ENCODE assay signal across 1 cellular context in the genomic region with DNA sequence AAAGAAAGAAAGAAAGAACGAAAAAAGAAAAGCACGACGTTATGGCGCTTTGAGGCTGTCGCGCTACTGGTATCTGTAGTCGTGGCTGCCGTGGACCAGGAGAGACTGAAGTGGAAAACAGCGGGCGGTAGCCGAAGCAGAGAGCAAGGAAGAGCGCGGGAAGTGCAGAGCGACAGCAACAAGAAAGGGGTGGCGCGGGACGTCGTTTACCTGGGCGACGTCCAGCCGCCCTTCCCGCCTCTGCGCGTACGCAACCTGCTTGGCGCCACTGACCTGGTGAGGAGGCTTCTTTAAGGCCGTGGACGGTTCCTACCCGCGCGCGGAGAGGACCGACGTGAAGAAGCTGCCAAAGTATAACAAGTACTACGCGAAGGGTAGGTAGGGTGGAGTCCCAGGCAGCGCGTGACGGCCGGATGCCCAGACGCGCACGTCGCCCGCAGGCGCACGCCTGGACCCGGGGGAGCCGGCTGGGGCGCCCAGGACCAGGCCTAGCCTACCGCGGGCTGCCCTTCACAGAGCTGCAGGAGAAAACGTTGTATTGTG.
TF ChIP-seq lines count a peak whose summit lies in the region.

No MANE protein-coding gene starts in this region.

TF ChIP-seq in WTC11, 78 proteins besides CTCF, POLR2A, EP300 and RAD21 (continued from another document and continues in another):
- TF ChIP-seq, protein P1, sequence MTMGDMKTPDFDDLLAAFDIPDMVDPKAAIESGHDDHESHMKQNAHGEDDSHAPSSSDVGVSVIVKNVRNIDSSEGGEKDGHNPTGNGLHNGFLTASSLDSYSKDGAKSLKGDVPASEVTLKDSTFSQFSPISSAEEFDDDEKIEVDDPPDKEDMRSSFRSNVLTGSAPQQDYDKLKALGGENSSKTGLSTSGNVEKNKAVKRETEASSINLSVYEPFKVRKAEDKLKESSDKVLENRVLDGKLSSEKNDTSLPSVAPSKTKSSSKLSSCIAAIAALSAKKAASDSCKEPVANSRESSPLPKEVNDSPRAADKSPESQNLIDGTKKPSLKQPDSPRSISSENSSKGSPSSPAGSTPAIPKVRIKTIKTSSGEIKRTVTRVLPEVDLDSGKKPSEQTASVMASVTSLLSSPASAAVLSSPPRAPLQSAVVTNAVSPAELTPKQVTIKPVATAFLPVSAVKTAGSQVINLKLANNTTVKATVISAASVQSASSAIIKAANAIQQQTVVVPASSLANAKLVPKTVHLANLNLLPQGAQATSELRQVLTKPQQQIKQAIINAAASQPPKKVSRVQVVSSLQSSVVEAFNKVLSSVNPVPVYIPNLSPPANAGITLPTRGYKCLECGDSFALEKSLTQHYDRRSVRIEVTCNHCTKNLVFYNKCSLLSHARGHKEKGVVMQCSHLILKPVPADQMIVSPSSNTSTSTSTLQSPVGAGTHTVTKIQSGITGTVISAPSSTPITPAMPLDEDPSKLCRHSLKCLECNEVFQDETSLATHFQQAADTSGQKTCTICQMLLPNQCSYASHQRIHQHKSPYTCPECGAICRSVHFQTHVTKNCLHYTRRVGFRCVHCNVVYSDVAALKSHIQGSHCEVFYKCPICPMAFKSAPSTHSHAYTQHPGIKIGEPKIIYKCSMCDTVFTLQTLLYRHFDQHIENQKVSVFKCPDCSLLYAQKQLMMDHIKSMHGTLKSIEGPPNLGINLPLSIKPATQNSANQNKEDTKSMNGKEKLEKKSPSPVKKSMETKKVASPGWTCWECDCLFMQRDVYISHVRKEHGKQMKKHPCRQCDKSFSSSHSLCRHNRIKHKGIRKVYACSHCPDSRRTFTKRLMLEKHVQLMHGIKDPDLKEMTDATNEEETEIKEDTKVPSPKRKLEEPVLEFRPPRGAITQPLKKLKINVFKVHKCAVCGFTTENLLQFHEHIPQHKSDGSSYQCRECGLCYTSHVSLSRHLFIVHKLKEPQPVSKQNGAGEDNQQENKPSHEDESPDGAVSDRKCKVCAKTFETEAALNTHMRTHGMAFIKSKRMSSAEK (CRISPR knock-in tag; IDR thresholded peaks at IDR 0.05; ENCODE audit: borderline replicate concordance) = no peak
- no peak for TF ChIP-seq SOX15 (CRISPR knock-in tag; IDR thresholded peaks at IDR 0.05)
- no peak for TF ChIP-seq ZNF138 (CRISPR knock-in tag; conservative IDR thresholded peaks at IDR 0.05)
- peak; percentile 89; the same call in 1 of the 2 replicates for TF ChIP-seq ETV6 (CRISPR knock-in tag; IDR thresholded peaks at IDR 0.05)
- TF ChIP-seq ZNF416 (CRISPR knock-in tag; IDR thresholded peaks at IDR 0.05) = no peak
- TF ChIP-seq, protein P2, sequence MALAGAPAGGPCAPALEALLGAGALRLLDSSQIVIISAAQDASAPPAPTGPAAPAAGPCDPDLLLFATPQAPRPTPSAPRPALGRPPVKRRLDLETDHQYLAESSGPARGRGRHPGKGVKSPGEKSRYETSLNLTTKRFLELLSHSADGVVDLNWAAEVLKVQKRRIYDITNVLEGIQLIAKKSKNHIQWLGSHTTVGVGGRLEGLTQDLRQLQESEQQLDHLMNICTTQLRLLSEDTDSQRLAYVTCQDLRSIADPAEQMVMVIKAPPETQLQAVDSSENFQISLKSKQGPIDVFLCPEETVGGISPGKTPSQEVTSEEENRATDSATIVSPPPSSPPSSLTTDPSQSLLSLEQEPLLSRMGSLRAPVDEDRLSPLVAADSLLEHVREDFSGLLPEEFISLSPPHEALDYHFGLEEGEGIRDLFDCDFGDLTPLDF (CRISPR knock-in tag; IDR thresholded peaks at IDR 0.05) = peak; percentile 87; the same call in 1 of the 2 replicates
- no peak for TF ChIP-seq HMGA2 (CRISPR knock-in tag; IDR thresholded peaks at IDR 0.05)
- TF ChIP-seq KAT7 (CRISPR knock-in tag; IDR thresholded peaks at IDR 0.05; ENCODE audit: borderline replicate concordance) = no peak
- TF ChIP-seq, protein P3, sequence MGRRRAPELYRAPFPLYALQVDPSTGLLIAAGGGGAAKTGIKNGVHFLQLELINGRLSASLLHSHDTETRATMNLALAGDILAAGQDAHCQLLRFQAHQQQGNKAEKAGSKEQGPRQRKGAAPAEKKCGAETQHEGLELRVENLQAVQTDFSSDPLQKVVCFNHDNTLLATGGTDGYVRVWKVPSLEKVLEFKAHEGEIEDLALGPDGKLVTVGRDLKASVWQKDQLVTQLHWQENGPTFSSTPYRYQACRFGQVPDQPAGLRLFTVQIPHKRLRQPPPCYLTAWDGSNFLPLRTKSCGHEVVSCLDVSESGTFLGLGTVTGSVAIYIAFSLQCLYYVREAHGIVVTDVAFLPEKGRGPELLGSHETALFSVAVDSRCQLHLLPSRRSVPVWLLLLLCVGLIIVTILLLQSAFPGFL (CRISPR knock-in tag; IDR thresholded peaks at IDR 0.05; ENCODE audit: borderline replicate concordance) = no peak; the same call in 1 of the 2 replicates
- TF ChIP-seq, protein P4, sequence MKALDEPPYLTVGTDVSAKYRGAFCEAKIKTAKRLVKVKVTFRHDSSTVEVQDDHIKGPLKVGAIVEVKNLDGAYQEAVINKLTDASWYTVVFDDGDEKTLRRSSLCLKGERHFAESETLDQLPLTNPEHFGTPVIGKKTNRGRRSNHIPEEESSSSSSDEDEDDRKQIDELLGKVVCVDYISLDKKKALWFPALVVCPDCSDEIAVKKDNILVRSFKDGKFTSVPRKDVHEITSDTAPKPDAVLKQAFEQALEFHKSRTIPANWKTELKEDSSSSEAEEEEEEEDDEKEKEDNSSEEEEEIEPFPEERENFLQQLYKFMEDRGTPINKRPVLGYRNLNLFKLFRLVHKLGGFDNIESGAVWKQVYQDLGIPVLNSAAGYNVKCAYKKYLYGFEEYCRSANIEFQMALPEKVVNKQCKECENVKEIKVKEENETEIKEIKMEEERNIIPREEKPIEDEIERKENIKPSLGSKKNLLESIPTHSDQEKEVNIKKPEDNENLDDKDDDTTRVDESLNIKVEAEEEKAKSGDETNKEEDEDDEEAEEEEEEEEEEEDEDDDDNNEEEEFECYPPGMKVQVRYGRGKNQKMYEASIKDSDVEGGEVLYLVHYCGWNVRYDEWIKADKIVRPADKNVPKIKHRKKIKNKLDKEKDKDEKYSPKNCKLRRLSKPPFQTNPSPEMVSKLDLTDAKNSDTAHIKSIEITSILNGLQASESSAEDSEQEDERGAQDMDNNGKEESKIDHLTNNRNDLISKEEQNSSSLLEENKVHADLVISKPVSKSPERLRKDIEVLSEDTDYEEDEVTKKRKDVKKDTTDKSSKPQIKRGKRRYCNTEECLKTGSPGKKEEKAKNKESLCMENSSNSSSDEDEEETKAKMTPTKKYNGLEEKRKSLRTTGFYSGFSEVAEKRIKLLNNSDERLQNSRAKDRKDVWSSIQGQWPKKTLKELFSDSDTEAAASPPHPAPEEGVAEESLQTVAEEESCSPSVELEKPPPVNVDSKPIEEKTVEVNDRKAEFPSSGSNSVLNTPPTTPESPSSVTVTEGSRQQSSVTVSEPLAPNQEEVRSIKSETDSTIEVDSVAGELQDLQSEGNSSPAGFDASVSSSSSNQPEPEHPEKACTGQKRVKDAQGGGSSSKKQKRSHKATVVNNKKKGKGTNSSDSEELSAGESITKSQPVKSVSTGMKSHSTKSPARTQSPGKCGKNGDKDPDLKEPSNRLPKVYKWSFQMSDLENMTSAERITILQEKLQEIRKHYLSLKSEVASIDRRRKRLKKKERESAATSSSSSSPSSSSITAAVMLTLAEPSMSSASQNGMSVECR (CRISPR knock-in tag; IDR thresholded peaks at IDR 0.05; ENCODE audit: borderline replicate concordance) = peak; percentile 80; the same call in 1 of the 2 replicates
- TF ChIP-seq CREB1 (CRISPR knock-in tag; IDR thresholded peaks at IDR 0.05) = peak; percentile 86
- TF ChIP-seq TCF7 (CRISPR knock-in tag; IDR thresholded peaks at IDR 0.05; ENCODE audit: low read depth) = 0 out of 2 replicates have a peak, but pooled peaks have one; percentile 40
- peak; percentile 41; the same call in 1 of the 2 replicates for TF ChIP-seq SP1 (CRISPR knock-in tag; conservative IDR thresholded peaks at IDR 0.05)
- TF ChIP-seq, protein P5, sequence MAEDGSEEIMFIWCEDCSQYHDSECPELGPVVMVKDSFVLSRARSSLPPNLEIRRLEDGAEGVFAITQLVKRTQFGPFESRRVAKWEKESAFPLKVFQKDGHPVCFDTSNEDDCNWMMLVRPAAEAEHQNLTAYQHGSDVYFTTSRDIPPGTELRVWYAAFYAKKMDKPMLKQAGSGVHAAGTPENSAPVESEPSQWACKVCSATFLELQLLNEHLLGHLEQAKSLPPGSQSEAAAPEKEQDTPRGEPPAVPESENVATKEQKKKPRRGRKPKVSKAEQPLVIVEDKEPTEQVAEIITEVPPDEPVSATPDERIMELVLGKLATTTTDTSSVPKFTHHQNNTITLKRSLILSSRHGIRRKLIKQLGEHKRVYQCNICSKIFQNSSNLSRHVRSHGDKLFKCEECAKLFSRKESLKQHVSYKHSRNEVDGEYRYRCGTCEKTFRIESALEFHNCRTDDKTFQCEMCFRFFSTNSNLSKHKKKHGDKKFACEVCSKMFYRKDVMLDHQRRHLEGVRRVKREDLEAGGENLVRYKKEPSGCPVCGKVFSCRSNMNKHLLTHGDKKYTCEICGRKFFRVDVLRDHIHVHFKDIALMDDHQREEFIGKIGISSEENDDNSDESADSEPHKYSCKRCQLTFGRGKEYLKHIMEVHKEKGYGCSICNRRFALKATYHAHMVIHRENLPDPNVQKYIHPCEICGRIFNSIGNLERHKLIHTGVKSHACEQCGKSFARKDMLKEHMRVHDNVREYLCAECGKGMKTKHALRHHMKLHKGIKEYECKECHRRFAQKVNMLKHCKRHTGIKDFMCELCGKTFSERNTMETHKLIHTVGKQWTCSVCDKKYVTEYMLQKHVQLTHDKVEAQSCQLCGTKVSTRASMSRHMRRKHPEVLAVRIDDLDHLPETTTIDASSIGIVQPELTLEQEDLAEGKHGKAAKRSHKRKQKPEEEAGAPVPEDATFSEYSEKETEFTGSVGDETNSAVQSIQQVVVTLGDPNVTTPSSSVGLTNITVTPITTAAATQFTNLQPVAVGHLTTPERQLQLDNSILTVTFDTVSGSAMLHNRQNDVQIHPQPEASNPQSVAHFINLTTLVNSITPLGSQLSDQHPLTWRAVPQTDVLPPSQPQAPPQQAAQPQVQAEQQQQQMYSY (CRISPR knock-in tag; IDR thresholded peaks at IDR 0.05) = no peak; the same call in 1 of the 2 replicates
- TF ChIP-seq JUN (CRISPR knock-in tag; IDR thresholded peaks at IDR 0.05) = peak; percentile 88
- TF ChIP-seq, protein P6, sequence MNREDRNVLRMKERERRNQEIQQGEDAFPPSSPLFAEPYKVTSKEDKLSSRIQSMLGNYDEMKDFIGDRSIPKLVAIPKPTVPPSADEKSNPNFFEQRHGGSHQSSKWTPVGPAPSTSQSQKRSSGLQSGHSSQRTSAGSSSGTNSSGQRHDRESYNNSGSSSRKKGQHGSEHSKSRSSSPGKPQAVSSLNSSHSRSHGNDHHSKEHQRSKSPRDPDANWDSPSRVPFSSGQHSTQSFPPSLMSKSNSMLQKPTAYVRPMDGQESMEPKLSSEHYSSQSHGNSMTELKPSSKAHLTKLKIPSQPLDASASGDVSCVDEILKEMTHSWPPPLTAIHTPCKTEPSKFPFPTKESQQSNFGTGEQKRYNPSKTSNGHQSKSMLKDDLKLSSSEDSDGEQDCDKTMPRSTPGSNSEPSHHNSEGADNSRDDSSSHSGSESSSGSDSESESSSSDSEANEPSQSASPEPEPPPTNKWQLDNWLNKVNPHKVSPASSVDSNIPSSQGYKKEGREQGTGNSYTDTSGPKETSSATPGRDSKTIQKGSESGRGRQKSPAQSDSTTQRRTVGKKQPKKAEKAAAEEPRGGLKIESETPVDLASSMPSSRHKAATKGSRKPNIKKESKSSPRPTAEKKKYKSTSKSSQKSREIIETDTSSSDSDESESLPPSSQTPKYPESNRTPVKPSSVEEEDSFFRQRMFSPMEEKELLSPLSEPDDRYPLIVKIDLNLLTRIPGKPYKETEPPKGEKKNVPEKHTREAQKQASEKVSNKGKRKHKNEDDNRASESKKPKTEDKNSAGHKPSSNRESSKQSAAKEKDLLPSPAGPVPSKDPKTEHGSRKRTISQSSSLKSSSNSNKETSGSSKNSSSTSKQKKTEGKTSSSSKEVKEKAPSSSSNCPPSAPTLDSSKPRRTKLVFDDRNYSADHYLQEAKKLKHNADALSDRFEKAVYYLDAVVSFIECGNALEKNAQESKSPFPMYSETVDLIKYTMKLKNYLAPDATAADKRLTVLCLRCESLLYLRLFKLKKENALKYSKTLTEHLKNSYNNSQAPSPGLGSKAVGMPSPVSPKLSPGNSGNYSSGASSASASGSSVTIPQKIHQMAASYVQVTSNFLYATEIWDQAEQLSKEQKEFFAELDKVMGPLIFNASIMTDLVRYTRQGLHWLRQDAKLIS (CRISPR knock-in tag; IDR thresholded peaks at IDR 0.05; ENCODE audit: borderline replicate concordance) = no peak
- TF ChIP-seq IRF2 (CRISPR knock-in tag; IDR thresholded peaks at IDR 0.05; ENCODE audit: borderline replicate concordance, low read depth) = no peak
- TF ChIP-seq JAZF1 (CRISPR knock-in tag; IDR thresholded peaks at IDR 0.05) = no peak
- TF ChIP-seq ATF1 (CRISPR knock-in tag; IDR thresholded peaks at IDR 0.05) = peak; percentile 83; the same call in 1 of the 2 replicates
- TF ChIP-seq, protein P7, sequence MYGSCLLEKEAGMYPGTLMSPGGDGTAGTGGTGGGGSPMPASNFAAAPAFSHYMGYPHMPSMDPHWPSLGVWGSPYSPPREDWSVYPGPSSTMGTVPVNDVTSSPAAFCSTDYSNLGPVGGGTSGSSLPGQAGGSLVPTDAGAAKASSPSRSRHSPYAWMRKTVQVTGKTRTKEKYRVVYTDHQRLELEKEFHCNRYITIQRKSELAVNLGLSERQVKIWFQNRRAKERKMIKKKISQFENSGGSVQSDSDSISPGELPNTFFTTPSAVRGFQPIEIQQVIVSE (CRISPR knock-in tag; IDR thresholded peaks at IDR 0.05; ENCODE audit: borderline replicate concordance) = no peak
- no peak for TF ChIP-seq OVOL2 (CRISPR knock-in tag; IDR thresholded peaks at IDR 0.05; ENCODE audit: borderline replicate concordance)
- TF ChIP-seq, protein P8, sequence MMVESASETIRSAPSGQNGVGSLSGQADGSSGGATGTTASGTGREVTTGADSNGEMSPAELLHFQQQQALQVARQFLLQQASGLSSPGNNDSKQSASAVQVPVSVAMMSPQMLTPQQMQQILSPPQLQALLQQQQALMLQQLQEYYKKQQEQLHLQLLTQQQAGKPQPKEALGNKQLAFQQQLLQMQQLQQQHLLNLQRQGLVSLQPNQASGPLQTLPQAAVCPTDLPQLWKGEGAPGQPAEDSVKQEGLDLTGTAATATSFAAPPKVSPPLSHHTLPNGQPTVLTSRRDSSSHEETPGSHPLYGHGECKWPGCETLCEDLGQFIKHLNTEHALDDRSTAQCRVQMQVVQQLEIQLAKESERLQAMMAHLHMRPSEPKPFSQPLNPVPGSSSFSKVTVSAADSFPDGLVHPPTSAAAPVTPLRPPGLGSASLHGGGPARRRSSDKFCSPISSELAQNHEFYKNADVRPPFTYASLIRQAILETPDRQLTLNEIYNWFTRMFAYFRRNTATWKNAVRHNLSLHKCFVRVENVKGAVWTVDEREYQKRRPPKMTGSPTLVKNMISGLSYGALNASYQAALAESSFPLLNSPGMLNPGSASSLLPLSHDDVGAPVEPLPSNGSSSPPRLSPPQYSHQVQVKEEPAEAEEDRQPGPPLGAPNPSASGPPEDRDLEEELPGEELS (CRISPR knock-in tag; IDR thresholded peaks at IDR 0.05) = peak; percentile 80
- no peak; the same call in 1 of the 2 replicates for TF ChIP-seq CBFB (CRISPR knock-in tag; IDR thresholded peaks at IDR 0.05; ENCODE audit: low read depth)
- TF ChIP-seq GABPB1 (CRISPR knock-in tag; IDR thresholded peaks at IDR 0.05) = no peak
- no peak for TF ChIP-seq ZNF396 (CRISPR knock-in tag; IDR thresholded peaks at IDR 0.05; ENCODE audit: borderline replicate concordance)
